In the genomic region with DNA sequence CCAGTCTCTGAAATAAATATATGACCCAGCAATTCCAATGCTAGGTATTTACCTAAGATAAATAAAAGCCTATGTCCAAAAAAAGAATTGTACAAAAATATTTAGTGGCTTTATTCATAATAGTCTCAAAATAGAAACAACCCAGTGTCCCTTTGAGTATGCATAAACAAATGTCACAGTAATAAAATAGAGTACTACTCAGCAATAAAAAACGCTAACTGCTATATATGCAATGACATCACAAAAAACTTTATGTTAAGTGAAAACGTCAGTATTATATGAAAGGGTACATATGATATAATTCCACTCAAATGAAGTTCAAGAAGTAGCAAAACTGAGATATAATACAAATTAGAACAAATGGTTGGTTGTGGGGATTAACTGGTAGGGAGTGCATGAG, we compare ENCODE assay signal across 3 cellular contexts.
TF ChIP-seq lines count a peak whose summit lies in the region.

No MANE protein-coding gene starts in this region.

TF ChIP-seq in HepG2, 621 proteins besides CTCF, POLR2A, EP300 and RAD21:
- TF ChIP-seq RNF2 (conservative IDR thresholded peaks at IDR 0.05; ENCODE audit: low read depth) (no peak), MAFF (IDR thresholded peaks at IDR 0.05; ENCODE audit: low read depth, low read length) (peak; percentile 76), CREB1 (IDR thresholded peaks at IDR 0.05) (0 out of 2 replicates have a peak, but pooled peaks have one; percentile 25), CREB1 (CRISPR knock-in tag; IDR thresholded peaks at IDR 0.05) (no peak), ZNF124 (CRISPR knock-in tag; IDR thresholded peaks at IDR 0.05) (no peak), ATF7 (IDR thresholded peaks at IDR 0.05) (peak; percentile 16; the same call in 1 of the 2 replicates), ATF7 (CRISPR knock-in tag; IDR thresholded peaks at IDR 0.05) (no peak), MZF1 (CRISPR knock-in tag; IDR thresholded peaks at IDR 0.05; ENCODE audit: borderline replicate concordance) (no peak), MAFK (conservative IDR thresholded peaks at IDR 0.05 in 1 of 2, IDR thresholded peaks at IDR 0.05 in 1 of 2; ENCODE audit: low read length in 2 of 2) (peak; percentile 50 to 86; a peak in 2 of 4 replicates), SOX5 (CRISPR knock-in tag; IDR thresholded peaks at IDR 0.05; ENCODE audit: borderline replicate concordance) (no peak)

TF ChIP-seq in IMR-90, 13 proteins besides CTCF, POLR2A, EP300 and RAD21:
- TF ChIP-seq, protein P1, sequence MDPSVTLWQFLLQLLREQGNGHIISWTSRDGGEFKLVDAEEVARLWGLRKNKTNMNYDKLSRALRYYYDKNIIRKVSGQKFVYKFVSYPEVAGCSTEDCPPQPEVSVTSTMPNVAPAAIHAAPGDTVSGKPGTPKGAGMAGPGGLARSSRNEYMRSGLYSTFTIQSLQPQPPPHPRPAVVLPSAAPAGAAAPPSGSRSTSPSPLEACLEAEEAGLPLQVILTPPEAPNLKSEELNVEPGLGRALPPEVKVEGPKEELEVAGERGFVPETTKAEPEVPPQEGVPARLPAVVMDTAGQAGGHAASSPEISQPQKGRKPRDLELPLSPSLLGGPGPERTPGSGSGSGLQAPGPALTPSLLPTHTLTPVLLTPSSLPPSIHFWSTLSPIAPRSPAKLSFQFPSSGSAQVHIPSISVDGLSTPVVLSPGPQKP (IDR thresholded peaks at IDR 0.05; ENCODE audit: borderline replicate concordance, low read depth, low read length) = no peak
- peak; percentile 56 for TF ChIP-seq MAFK (IDR thresholded peaks at IDR 0.05; ENCODE audit: low read depth, low read length)

TF ChIP-seq in K562, 482 proteins besides CTCF, POLR2A, EP300 and RAD21:
- TF ChIP-seq C11orf30 (IDR thresholded peaks at IDR 0.05; ENCODE audit: low read depth) (peak; percentile 51; the same call in 1 of the 2 replicates), MAFK (IDR thresholded peaks at IDR 0.05; ENCODE audit: low read length) (peak; percentile 29; the same call in 1 of the 2 replicates), MAFG (tag; conservative IDR thresholded peaks at IDR 0.05) (peak; percentile 41), KDM4B (IDR thresholded peaks at IDR 0.05; ENCODE audit: borderline replicate concordance in 2 of 2, low read depth in 1 of 2) (no peak), TCF3 (CRISPR knock-in tag; IDR thresholded peaks at IDR 0.05) (no peak), ZNF316 (IDR thresholded peaks at IDR 0.05) (peak; percentile 80)
